11 cellular contexts compared by ENCODE assay signal in the genomic region with DNA sequence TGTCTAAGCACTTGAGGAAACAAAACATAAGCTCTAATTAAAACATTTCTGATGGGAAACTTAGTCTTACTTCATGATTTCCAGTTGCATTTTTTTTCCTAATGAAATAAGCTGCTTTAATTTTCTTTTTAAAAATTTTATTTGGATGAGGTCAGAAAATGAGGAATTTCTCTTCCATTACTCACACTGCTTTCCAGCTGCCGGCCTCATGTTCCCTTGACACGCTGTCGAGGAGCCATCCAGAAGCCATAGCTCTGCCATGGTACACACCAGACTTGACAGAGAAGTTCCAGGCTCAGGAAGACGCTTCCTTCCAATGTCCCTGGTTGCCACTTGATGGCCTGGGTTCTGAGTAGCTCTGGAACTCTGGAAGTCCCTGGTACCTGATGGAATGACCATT. TPM values are rescaled to one million over a fixed set of nuclear protein-coding genes. Genes with fewer than 3 reads are reported as not detected.
A peak's percentile ranks its signal among the peaks of the same experiment; 100 is the strongest.
DNase-seq lines count a peak whose midpoint lies in the region; ATAC-seq and TF ChIP-seq lines count a peak whose summit lies in the region.
"Had no signal": no experiment of that assay in that cellular context is flagged by ENCODE, and none has a peak within 500 bp of the region (broad histone marks: within the 10 kb centered on the region; RNA-seq: fewer than 3 reads in every experiment).

No MANE protein-coding gene starts in this region.

- H3K79me2 ChIP-seq in DND-41 (ENCODE audit: insufficient read depth, low read length): no peaks in the 10 kb centered on the region

- H3K4me3 ChIP-seq in DND-41 (ENCODE audit: low read depth in 1 of 2, low read length in 2 of 2): peak overlapping the region in 1 of 2 experiments; percentile 57; a peak in 2 of 4 replicates
- no peak overlapping the region for H3K4me3 ChIP-seq in SJSA1
- H3K4me3 ChIP-seq in retinal pigment epithelial cell (ENCODE audit: low read length): no peak overlapping the region

- H3K27me3 ChIP-seq in DND-41 (ENCODE audit: insufficient read depth, low read length, poor library complexity) (no peaks in the 10 kb centered on the region), SJSA1 (replicated peaks) (no peaks in the 10 kb centered on the region)

- peaks cover 40% of the 10 kb centered on the region for H3K4me1 ChIP-seq in DND-41 (ENCODE audit: insufficient read depth, low read length)
- peaks cover 21% of the 10 kb centered on the region for H3K4me1 ChIP-seq in SJSA1 (replicated peaks)

- DNase-seq in DND-41 (no peak), SJSA1 (ENCODE audit: low read depth in 1 of 2, low spot score in 2 of 2) (peak; percentile 38 to 49), fibroblast of gingiva (ENCODE audit: low read depth) (peak; percentile 48), retinal pigment epithelial cell (ENCODE audit: low read depth) (peak; percentile 20), T-helper 9 cell (no peak)
- DNase-seq: activated T-cell treated with anti-CD3 and anti-CD28 coated beads, Interleukin-2, amount 50 U/mL, for 48 hours; mammary epithelial cell; NCI-H2081 had no signal

- H3K36me3 ChIP-seq in DND-41 (ENCODE audit: insufficient read depth, low read length) (no peaks in the 10 kb centered on the region), SJSA1 (no peaks in the 10 kb centered on the region)

- H3K27ac ChIP-seq in DND-41 (ENCODE audit: low read length) (peak overlapping the region; percentile 98), SJSA1 (peak overlapping the region; percentile 30)

- H3K9me3 ChIP-seq in DND-41 (ENCODE audit: insufficient read depth, low read length, severe bottlenecking): no peaks in the 10 kb centered on the region
- no peaks in the 10 kb centered on the region for H3K9me3 ChIP-seq in SJSA1 (replicated peaks)

- H4K20me1 ChIP-seq in DND-41 (ENCODE audit: insufficient read depth, low read length): no peaks in the 10 kb centered on the region

- no peak for TF ChIP-seq CTCF in DND-41 (IDR thresholded peaks at IDR 0.05; ENCODE audit: borderline replicate concordance, extremely low read depth, low read length, poor library complexity, severe bottlenecking)
- TF ChIP-seq CTCF in retinal pigment epithelial cell (conservative IDR thresholded peaks at IDR 0.05; ENCODE audit: low read depth, low read length): no peak

- peak overlapping the region; percentile 66 for H2AFZ ChIP-seq in DND-41 (ENCODE audit: low read depth, low read length)

- H3K9ac ChIP-seq in DND-41 (ENCODE audit: low read depth, low read length): peak overlapping the region; percentile 76

- no peak for ATAC-seq in DND-41 (ENCODE audit: insufficient read depth, low read depth)
- no peak for ATAC-seq in GM21390 (IDR thresholded peaks at IDR 0.05; ENCODE audit: unreplicated experiment)
- ATAC-seq in HG03354 (IDR thresholded peaks at IDR 0.05; ENCODE audit: poor library complexity, severe bottlenecking, unreplicated experiment): no peak
- no peak for ATAC-seq in HG02938 (IDR thresholded peaks at IDR 0.05; ENCODE audit: unreplicated experiment)

- H3K4me2 ChIP-seq in DND-41 (ENCODE audit: insufficient read depth, low read length): peak overlapping the region; percentile 78

RNA-seq across cellular contexts. Expression of gene MAPRE2, which starts 12.1 kb away (rescaled TPM):
- 30.1 and 34.4 TPM in 2 replicates for total RNA-seq in SJSA1 (2014; rRNA removed; shearing (Covaris generic))

Comparison
In these comparisons a context has a peak if more than half of its experiments do, and no peak if none do; other contexts are left out.
1. DNase-seq: peak in SJSA1 (2 of 2), fibroblast of gingiva (single experiment) and retinal pigment epithelial cell (single experiment); none in DND-41 (single experiment) and T-helper 9 cell (single experiment).